2 cellular contexts compared by ENCODE assay signal in genomic region chr6:29720863-29721262, GRCh38.
TF ChIP-seq lines count a peak whose summit lies in the region.

No MANE protein-coding gene starts in this region.

TF ChIP-seq in HepG2, 621 proteins besides CTCF, POLR2A, EP300 and RAD21:
- no peak for TF ChIP-seq ZNF136 (CRISPR knock-in tag; IDR thresholded peaks at IDR 0.05; ENCODE audit: low read depth)

TF ChIP-seq in GM12878, 131 proteins besides CTCF, POLR2A, EP300 and RAD21:
- no peak for TF ChIP-seq ZNF384 (IDR thresholded peaks at IDR 0.05; ENCODE audit: borderline replicate concordance, low read depth, low read length)
- no peak for TF ChIP-seq TBL1XR1 (IDR thresholded peaks at IDR 0.05; ENCODE audit: low read depth, low read length)
- no peak for TF ChIP-seq MYC (IDR thresholded peaks at IDR 0.05; ENCODE audit: insufficient read depth, insufficient read length, insufficient replicate concordance, low read length, severe bottlenecking)
- TF ChIP-seq BCL11A (IDR thresholded peaks at IDR 0.05; ENCODE audit: low read depth, low read length) = no peak
- TF ChIP-seq RFX5 (IDR thresholded peaks at IDR 0.05; ENCODE audit: low read depth, low read length) = no peak
- no peak for TF ChIP-seq CHD1 (IDR thresholded peaks at IDR 0.05; ENCODE audit: low read depth, low read length)
- TF ChIP-seq, protein P1, sequence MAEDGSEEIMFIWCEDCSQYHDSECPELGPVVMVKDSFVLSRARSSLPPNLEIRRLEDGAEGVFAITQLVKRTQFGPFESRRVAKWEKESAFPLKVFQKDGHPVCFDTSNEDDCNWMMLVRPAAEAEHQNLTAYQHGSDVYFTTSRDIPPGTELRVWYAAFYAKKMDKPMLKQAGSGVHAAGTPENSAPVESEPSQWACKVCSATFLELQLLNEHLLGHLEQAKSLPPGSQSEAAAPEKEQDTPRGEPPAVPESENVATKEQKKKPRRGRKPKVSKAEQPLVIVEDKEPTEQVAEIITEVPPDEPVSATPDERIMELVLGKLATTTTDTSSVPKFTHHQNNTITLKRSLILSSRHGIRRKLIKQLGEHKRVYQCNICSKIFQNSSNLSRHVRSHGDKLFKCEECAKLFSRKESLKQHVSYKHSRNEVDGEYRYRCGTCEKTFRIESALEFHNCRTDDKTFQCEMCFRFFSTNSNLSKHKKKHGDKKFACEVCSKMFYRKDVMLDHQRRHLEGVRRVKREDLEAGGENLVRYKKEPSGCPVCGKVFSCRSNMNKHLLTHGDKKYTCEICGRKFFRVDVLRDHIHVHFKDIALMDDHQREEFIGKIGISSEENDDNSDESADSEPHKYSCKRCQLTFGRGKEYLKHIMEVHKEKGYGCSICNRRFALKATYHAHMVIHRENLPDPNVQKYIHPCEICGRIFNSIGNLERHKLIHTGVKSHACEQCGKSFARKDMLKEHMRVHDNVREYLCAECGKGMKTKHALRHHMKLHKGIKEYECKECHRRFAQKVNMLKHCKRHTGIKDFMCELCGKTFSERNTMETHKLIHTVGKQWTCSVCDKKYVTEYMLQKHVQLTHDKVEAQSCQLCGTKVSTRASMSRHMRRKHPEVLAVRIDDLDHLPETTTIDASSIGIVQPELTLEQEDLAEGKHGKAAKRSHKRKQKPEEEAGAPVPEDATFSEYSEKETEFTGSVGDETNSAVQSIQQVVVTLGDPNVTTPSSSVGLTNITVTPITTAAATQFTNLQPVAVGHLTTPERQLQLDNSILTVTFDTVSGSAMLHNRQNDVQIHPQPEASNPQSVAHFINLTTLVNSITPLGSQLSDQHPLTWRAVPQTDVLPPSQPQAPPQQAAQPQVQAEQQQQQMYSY (CRISPR knock-in tag; IDR thresholded peaks at IDR 0.05) = no peak
- TF ChIP-seq SUZ12 (IDR thresholded peaks at IDR 0.05; ENCODE audit: unreplicated experiment) = no peak
- no peak for TF ChIP-seq HDAC2 (IDR thresholded peaks at IDR 0.05)
- no peak for TF ChIP-seq WRNIP1 (IDR thresholded peaks at IDR 0.05; ENCODE audit: borderline replicate concordance, low read depth, low read length)
- TF ChIP-seq SKIL (IDR thresholded peaks at IDR 0.05; ENCODE audit: low read depth, poor library complexity, severe bottlenecking) = no peak
- no peak for TF ChIP-seq HCFC1 (IDR thresholded peaks at IDR 0.05; ENCODE audit: low read length)
- no peak for TF ChIP-seq SP1 (IDR thresholded peaks at IDR 0.05; ENCODE audit: low read depth, low read length)
- no peak for TF ChIP-seq ESRRA (IDR thresholded peaks at IDR 0.05; ENCODE audit: low read length)
- no peak for TF ChIP-seq NRF1 (conservative IDR thresholded peaks at IDR 0.05; ENCODE audit: low read depth, low read length)
- TF ChIP-seq ELK1 (IDR thresholded peaks at IDR 0.05; ENCODE audit: low read depth, low read length) = no peak
- TF ChIP-seq RUNX3 (IDR thresholded peaks at IDR 0.05; ENCODE audit: low read length) = no peak
- no peak for TF ChIP-seq CHD2 (IDR thresholded peaks at IDR 0.05; ENCODE audit: borderline replicate concordance, low read depth, low read length)
- TF ChIP-seq MTA2 (IDR thresholded peaks at IDR 0.05; ENCODE audit: low read depth) = no peak
TF ChIP-seq in GM12878: peak in this region for 0.
